13 cellular contexts compared by ENCODE assay signal in genomic region chr12:131505561-131505960, GRCh38.
DNase-seq lines count a peak whose midpoint lies in the region; ATAC-seq and TF ChIP-seq lines count a peak whose summit lies in the region.
"Had no signal": no experiment of that assay in that cellular context is flagged by ENCODE, and none has a peak within 500 bp of the region (broad histone marks: within the 10 kb centered on the region; RNA-seq: fewer than 3 reads in every experiment).

No MANE protein-coding gene starts in this region.

- ATAC-seq in left lobe of liver (no peak), omental fat pad (ENCODE audit: low FRiP score) (peak; percentile 78), GM21447 (IDR thresholded peaks at IDR 0.05; ENCODE audit: unreplicated experiment) (no peak)
- ATAC-seq: HepG2 had no signal

- TF ChIP-seq CTCF in omental fat pad (IDR thresholded peaks at IDR 0.05) = no peak

- peak; percentile 30 for DNase-seq in activated CD8-positive, alpha-beta memory T cell treated with anti-CD3 and anti-CD28 coated beads, Interleukin-2, amount 50 U/mL, for 48 hours
- DNase-seq in activated CD8-positive, alpha-beta memory T cell treated with anti-CD3 and anti-CD28 coated beads, Interleukin-2, amount 50 U/mL, for 4 hours = no peak
- peak; percentile 33 for DNase-seq in left lobe of liver (ENCODE audit: low spot score)
- DNase-seq in omental fat pad (ENCODE audit: low spot score) = no peak
- DNase-seq in NCI-H524 treated with DMSO at 0.1 percent for 48 hours (lab: John Stamatoyannopoulos, UW) = no peak
- no peak for DNase-seq in COR-L47 (lab: John Stamatoyannopoulos, UW)
- DNase-seq: 8988T; Calu3; CD4-positive, alpha-beta memory T cell; DMS79 treated with DMSO at 0.1 percent for 48 hours; GF-D8 had no signal

Comparison
In these comparisons a context has a peak if more than half of its experiments do, and no peak if none do; other contexts are left out.
1. DNase-seq: peak in activated CD8-positive, alpha-beta memory T cell treated with anti-CD3 and anti-CD28 coated beads, Interleukin-2, amount 50 U/mL, for 48 hours (single experiment) and left lobe of liver (single experiment); none in activated CD8-positive, alpha-beta memory T cell treated with anti-CD3 and anti-CD28 coated beads, Interleukin-2, amount 50 U/mL, for 4 hours (single experiment), omental fat pad (single experiment), NCI-H524 treated with DMSO at 0.1 percent for 48 hours (single experiment) and COR-L47 (single experiment).